In the genomic region with DNA sequence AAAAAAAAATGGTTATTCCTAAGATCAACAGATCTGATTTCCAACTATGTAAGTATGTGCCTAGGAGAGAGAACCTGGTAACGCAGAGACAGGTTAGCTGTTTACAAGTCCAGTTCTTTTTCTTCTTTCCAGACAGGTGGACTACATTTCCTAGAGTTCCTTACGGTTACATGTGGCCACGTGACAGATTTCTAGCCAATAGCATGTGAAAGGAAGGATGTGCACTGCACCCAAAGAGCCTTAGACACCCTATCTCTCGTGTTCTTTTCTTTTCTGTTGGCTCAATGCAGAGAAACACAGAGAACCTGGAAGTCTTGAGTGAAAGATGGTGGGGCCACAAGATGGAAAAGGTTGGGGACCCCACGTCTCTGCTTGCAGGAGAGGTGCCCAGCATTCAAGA, we compare ENCODE assay signal across 2 cellular contexts.
TF ChIP-seq lines count a peak whose summit lies in the region.

No MANE protein-coding gene starts in this region.

TF ChIP-seq in HepG2, 621 proteins besides CTCF, POLR2A, EP300 and RAD21 (continues in another document):
- TF ChIP-seq MTA3 (CRISPR knock-in tag; IDR thresholded peaks at IDR 0.05) (no peak), ZNF780A (CRISPR knock-in tag; IDR thresholded peaks at IDR 0.05) (no peak), ZNF75D (CRISPR knock-in tag; IDR thresholded peaks at IDR 0.05; ENCODE audit: borderline replicate concordance) (no peak), THAP11 (CRISPR knock-in tag; IDR thresholded peaks at IDR 0.05) (peak; percentile 65; the same call in 1 of the 2 replicates), DNMT1 (CRISPR knock-in tag; IDR thresholded peaks at IDR 0.05) (no peak), ZNF761 (CRISPR knock-in tag; conservative IDR thresholded peaks at IDR 0.05) (no peak), AKNA (CRISPR knock-in tag; IDR thresholded peaks at IDR 0.05; ENCODE audit: borderline replicate concordance) (no peak), NFYB (CRISPR knock-in tag; IDR thresholded peaks at IDR 0.05) (peak; percentile 56), ZNF230 (CRISPR knock-in tag; IDR thresholded peaks at IDR 0.05) (no peak), MXD4 (CRISPR knock-in tag; IDR thresholded peaks at IDR 0.05) (no peak), SMAD3 (CRISPR knock-in tag; IDR thresholded peaks at IDR 0.05) (no peak), ZNF143 (CRISPR knock-in tag; IDR thresholded peaks at IDR 0.05) (peak; percentile 62), CENPT (CRISPR knock-in tag; IDR thresholded peaks at IDR 0.05; ENCODE audit: low read depth) (no peak), ZNF333 (CRISPR knock-in tag; IDR thresholded peaks at IDR 0.05; ENCODE audit: borderline replicate concordance) (no peak), DBP (CRISPR knock-in tag; IDR thresholded peaks at IDR 0.05; ENCODE audit: not compliant biosample characterization) (no peak), ZNF44 (CRISPR knock-in tag; IDR thresholded peaks at IDR 0.05) (no peak), ZNF691 (CRISPR knock-in tag; IDR thresholded peaks at IDR 0.05; ENCODE audit: borderline replicate concordance, low read depth) (no peak), CEBPG (CRISPR knock-in tag; IDR thresholded peaks at IDR 0.05) (no peak), NFYC (CRISPR knock-in tag; IDR thresholded peaks at IDR 0.05) (peak; percentile 39; the same call in 1 of the 2 replicates)
- TF ChIP-seq, protein P1, sequence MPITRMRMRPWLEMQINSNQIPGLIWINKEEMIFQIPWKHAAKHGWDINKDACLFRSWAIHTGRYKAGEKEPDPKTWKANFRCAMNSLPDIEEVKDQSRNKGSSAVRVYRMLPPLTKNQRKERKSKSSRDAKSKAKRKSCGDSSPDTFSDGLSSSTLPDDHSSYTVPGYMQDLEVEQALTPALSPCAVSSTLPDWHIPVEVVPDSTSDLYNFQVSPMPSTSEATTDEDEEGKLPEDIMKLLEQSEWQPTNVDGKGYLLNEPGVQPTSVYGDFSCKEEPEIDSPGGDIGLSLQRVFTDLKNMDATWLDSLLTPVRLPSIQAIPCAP (CRISPR knock-in tag; IDR thresholded peaks at IDR 0.05; ENCODE audit: low read depth): no peak
- TF ChIP-seq, protein P2, sequence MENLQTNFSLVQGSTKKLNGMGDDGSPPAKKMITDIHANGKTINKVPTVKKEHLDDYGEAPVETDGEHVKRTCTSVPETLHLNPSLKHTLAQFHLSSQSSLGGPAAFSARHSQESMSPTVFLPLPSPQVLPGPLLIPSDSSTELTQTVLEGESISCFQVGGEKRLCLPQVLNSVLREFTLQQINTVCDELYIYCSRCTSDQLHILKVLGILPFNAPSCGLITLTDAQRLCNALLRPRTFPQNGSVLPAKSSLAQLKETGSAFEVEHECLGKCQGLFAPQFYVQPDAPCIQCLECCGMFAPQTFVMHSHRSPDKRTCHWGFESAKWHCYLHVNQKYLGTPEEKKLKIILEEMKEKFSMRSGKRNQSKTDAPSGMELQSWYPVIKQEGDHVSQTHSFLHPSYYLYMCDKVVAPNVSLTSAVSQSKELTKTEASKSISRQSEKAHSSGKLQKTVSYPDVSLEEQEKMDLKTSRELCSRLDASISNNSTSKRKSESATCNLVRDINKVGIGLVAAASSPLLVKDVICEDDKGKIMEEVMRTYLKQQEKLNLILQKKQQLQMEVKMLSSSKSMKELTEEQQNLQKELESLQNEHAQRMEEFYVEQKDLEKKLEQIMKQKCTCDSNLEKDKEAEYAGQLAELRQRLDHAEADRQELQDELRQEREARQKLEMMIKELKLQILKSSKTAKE (CRISPR knock-in tag; IDR thresholded peaks at IDR 0.05; ENCODE audit: borderline replicate concordance): no peak

TF ChIP-seq in WTC11, 78 proteins besides CTCF, POLR2A, EP300 and RAD21:
- TF ChIP-seq GRHL2 (CRISPR knock-in tag; IDR thresholded peaks at IDR 0.05; ENCODE audit: insufficient replicate concordance, severe bottlenecking) (no peak), ATF1 (CRISPR knock-in tag; IDR thresholded peaks at IDR 0.05) (no peak), RORB (CRISPR knock-in tag; IDR thresholded peaks at IDR 0.05) (no peak), TP53 (CRISPR knock-in tag; IDR thresholded peaks at IDR 0.05) (no peak), ZNF532 (CRISPR knock-in tag; IDR thresholded peaks at IDR 0.05; ENCODE audit: borderline replicate concordance) (no peak), GTF2I (CRISPR knock-in tag; conservative IDR thresholded peaks at IDR 0.05) (no peak)
- TF ChIP-seq, protein P3, sequence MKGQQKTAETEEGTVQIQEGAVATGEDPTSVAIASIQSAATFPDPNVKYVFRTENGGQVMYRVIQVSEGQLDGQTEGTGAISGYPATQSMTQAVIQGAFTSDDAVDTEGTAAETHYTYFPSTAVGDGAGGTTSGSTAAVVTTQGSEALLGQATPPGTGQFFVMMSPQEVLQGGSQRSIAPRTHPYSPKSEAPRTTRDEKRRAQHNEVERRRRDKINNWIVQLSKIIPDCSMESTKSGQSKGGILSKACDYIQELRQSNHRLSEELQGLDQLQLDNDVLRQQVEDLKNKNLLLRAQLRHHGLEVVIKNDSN (CRISPR knock-in tag; IDR thresholded peaks at IDR 0.05): peak; percentile 45
- TF ChIP-seq, protein P4, sequence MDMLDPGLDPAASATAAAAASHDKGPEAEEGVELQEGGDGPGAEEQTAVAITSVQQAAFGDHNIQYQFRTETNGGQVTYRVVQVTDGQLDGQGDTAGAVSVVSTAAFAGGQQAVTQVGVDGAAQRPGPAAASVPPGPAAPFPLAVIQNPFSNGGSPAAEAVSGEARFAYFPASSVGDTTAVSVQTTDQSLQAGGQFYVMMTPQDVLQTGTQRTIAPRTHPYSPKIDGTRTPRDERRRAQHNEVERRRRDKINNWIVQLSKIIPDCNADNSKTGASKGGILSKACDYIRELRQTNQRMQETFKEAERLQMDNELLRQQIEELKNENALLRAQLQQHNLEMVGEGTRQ (CRISPR knock-in tag; IDR thresholded peaks at IDR 0.05): peak; percentile 72
